In the genomic region with DNA sequence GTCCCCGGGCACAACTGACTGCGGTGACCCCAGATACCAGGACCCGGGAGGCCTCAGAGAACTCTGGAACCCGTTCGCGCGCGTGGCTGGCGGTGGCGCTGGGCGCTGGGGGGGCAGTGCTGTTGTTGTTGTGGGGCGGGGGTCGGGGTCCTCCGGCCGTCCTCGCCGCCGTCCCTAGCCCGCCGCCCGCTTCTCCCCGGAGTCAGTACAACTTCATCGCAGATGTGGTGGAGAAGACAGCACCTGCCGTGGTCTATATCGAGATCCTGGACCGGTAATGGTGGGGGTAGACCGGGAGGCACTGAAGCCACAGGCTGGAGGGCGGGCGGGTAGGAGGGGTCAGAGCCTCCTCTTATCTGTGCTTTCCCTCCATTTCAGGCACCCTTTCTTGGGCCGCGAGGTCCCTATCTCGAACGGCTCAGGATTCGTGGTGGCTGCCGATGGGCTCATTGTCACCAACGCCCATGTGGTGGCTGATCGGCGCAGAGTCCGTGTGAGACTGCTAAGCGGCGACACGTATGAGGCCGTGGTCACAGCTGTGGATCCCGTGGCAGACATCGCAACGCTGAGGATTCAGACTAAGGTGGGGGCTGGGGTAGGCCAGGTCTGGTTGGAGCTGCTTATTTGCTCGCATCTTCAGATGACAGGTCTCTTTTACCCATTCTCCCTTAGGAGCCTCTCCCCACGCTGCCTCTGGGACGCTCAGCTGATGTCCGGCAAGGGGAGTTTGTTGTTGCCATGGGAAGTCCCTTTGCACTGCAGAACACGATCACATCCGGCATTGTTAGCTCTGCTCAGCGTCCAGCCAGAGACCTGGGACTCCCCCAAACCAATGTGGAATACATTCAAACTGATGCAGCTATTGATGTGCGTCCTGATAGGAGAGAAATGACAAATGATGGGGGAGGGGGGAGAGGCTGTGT, we compare ENCODE assay signal across 8 cellular contexts. TPM values are rescaled to one million over a fixed set of nuclear protein-coding genes. Genes with fewer than 3 reads are reported as not detected.
DNase-seq lines count a peak whose midpoint lies in the region; ATAC-seq and TF ChIP-seq lines count a peak whose summit lies in the region.

No MANE protein-coding gene starts in this region.

- WGBS in ovary, 3 donors, result 1 to 2% (median 1%) methylated on average over 54 of the region's 54 CpGs

- intact Hi-C loops in Right ventricle myocardium inferior (cut with DNase I), result no loop called here
- intact Hi-C loops in ovary (cut with DNase I), result loop anchor here in 1 of 4 donors (5.0 kb wide), 1 partner anchor 48 kb away; a partner anchor contains a TSS

- no peaks in the 10 kb centered on the region for H3K27me3 ChIP-seq in ovary

- peak overlapping the region; percentile 94 for H3K27ac Mint-ChIP-seq in activated naive CD4-positive, alpha-beta T cell treated with anti-CD3 and anti-CD28 coated beads, Interleukin-2, amount 10 ng/mL, durations not matched to agents 7 days and 5 days

- no peak for TF ChIP-seq CTCF in ovary (IDR thresholded peaks at IDR 0.05)

- TF ChIP-seq EP300 in ovary (IDR thresholded peaks at IDR 0.05), result no peak

- H3K36me3 ChIP-seq in ovary, result no peaks in the 10 kb centered on the region

- H3K9me3 ChIP-seq in ovary, result no peaks in the 10 kb centered on the region

- H3K4me3 Mint-ChIP-seq in activated naive CD4-positive, alpha-beta T cell treated with anti-CD3 and anti-CD28 coated beads, Interleukin-2, amount 10 ng/mL, durations not matched to agents 7 days and 5 days, result peak overlapping the region; percentile 96

- peak; percentile 29 for ATAC-seq in HG02642 (IDR thresholded peaks at IDR 0.05; ENCODE audit: poor library complexity, unreplicated experiment)
- peak; percentile 27 for ATAC-seq in Right ventricle myocardium inferior

- H3K4me3 ChIP-seq in ovary, result peak overlapping the region; percentile 92

- peaks cover 13% of the 10 kb centered on the region for H3K4me1 ChIP-seq in ovary (ENCODE audit: insufficient read depth)

- DNase-seq in NCI-H1417 (lab: John Stamatoyannopoulos, UW) (peak; percentile 28 to 69 (median 66)), NCI-H1417 treated with DMSO at 0.1 percent for 48 hours (lab: John Stamatoyannopoulos, UW) (no peak), NOMO-1 treated with dmso at 0.1 percent for 144 hours (lab: John Stamatoyannopoulos, UW; ENCODE audit: unreplicated experiment) (peak; percentile 16), Right ventricle myocardium inferior (ENCODE audit: missing footprints) (peak; percentile 75), ovary (no peak), NCI-H2081 (lab: John Stamatoyannopoulos, UW) (no peak)
- DNase-seq in activated naive CD4-positive, alpha-beta T cell treated with anti-CD3 and anti-CD28 coated beads, Interleukin-2, amount 10 ng/mL, durations not matched to agents 7 days and 5 days, result peak; percentile 66

- CTCF ChIA-PET in activated naive CD4-positive, alpha-beta T cell treated with anti-CD3 and anti-CD28 coated beads, Interleukin-2, amount 10 ng/mL, durations not matched to agents 7 days and 5 days (lab: Charles Lee), result interaction anchor here (0.8 to 5.8 kb wide), 13 partner anchors 9 to 281 kb away, joined by 3 to 104 read pairs (median 4); a partner anchor contains a TSS

- peaks cover 52% of the 10 kb centered on the region for H3K36me3 Mint-ChIP-seq in activated naive CD4-positive, alpha-beta T cell treated with anti-CD3 and anti-CD28 coated beads, Interleukin-2, amount 10 ng/mL, durations not matched to agents 7 days and 5 days

- H3K27me3 Mint-ChIP-seq in activated naive CD4-positive, alpha-beta T cell treated with anti-CD3 and anti-CD28 coated beads, Interleukin-2, amount 10 ng/mL, durations not matched to agents 7 days and 5 days, result no peaks in the 10 kb centered on the region

- H3K27ac ChIP-seq in ovary, result peak overlapping the region in 1 of 2 donors; percentile 58

- no peaks in the 10 kb centered on the region for H3K9me3 Mint-ChIP-seq in activated naive CD4-positive, alpha-beta T cell treated with anti-CD3 and anti-CD28 coated beads, Interleukin-2, amount 10 ng/mL, durations not matched to agents 7 days and 5 days

- H3K4me1 Mint-ChIP-seq in activated naive CD4-positive, alpha-beta T cell treated with anti-CD3 and anti-CD28 coated beads, Interleukin-2, amount 10 ng/mL, durations not matched to agents 7 days and 5 days, result peaks cover 51% of the 10 kb centered on the region

- TF ChIP-seq POLR2A in ovary (IDR thresholded peaks at IDR 0.05), result no peak

RNA-seq across cellular contexts. Expression of a gene that starts 0.8 kb away (rescaled TPM):
- 29.2 TPM for total RNA-seq in Right ventricle myocardium inferior
- 10 to 100 TPM; 28.7 to 47.6 (median 36.4) TPM for total RNA-seq in ovary
- polyA plus RNA-seq in ovary, result 10 to 100 TPM; 37.5 to 38.9 TPM

RNA-seq across cellular contexts. Expression of a gene that starts 1.0 kb away (rescaled TPM):
- 53.7 TPM for total RNA-seq in Right ventricle myocardium inferior
- 100 to 1,000 TPM in 1 of 7 donors, 10 to 100 TPM in 6; 57.1 to 101 (median 70.4) TPM for total RNA-seq in ovary
- polyA plus RNA-seq in ovary, result 10 to 100 TPM; 65.8 to 87.1 TPM

RNA-seq across cellular contexts. Expression of a gene that starts 4.5 kb away (rescaled TPM):
- total RNA-seq in Right ventricle myocardium inferior (not detected), ovary (1 to 10 TPM in 1 of 7 donors, under 1 TPM in 2, not detected in 4; 0.20 to 1.1 (median 0.24) TPM)
- under 1 TPM in 1 of 2 donors, not detected in 1; 0.06 TPM for polyA plus RNA-seq in ovary

RNA-seq across cellular contexts. Expression of a gene that starts 16.2 kb away (rescaled TPM):
- total RNA-seq in Right ventricle myocardium inferior (not detected), ovary (not detected)
- polyA plus RNA-seq in ovary, result not detected

RNA-seq across cellular contexts. Expression of a gene that starts 23.0 kb away (rescaled TPM):
- total RNA-seq in Right ventricle myocardium inferior (26.7 TPM), ovary (10 to 100 TPM in 5 of 7 donors, 1 to 10 TPM in 2; 9.3 to 24.3 (median 12.2) TPM)
- 10 to 100 TPM; 14.9 to 23.4 TPM for polyA plus RNA-seq in ovary

Comparison
In these comparisons a context has a peak if more than half of its experiments do, and no peak if none do; other contexts are left out.
1. DNase-seq: peak in NCI-H1417 (3 of 3), NOMO-1 treated with dmso at 0.1 percent for 144 hours (single experiment), activated naive CD4-positive, alpha-beta T cell treated with anti-CD3 and anti-CD28 coated beads, Interleukin-2, amount 10 ng/mL, durations not matched to agents 7 days and 5 days (single experiment) and Right ventricle myocardium inferior (single experiment); none in NCI-H1417 treated with DMSO at 0.1 percent for 48 hours (single experiment), ovary (0 of 5) and NCI-H2081 (0 of 2).